2 cellular contexts compared by ENCODE assay signal in genomic region chr5:177231479-177232250, GRCh38.
TF ChIP-seq lines count a peak whose summit lies in the region.

No MANE protein-coding gene starts in this region.

TF ChIP-seq in GM23338, 12 proteins besides CTCF, POLR2A, EP300 and RAD21 (continued from another document):
- TF ChIP-seq ZNF462 (CRISPR knock-in tag; IDR thresholded peaks at IDR 0.05) = no peak

TF ChIP-seq in IMR-90, 13 proteins besides CTCF, POLR2A, EP300 and RAD21 (continued from another document):
- TF ChIP-seq USF2 (IDR thresholded peaks at IDR 0.05; ENCODE audit: low read depth, low read length) (no peak), MXI1 (IDR thresholded peaks at IDR 0.05; ENCODE audit: borderline replicate concordance, low read depth, low read length) (no peak), FOS (IDR thresholded peaks at IDR 0.05; ENCODE audit: low read depth, low read length) (no peak), MAFK (IDR thresholded peaks at IDR 0.05; ENCODE audit: low read depth, low read length) (no peak), BHLHE40 (IDR thresholded peaks at IDR 0.05; ENCODE audit: low read depth, low read length) (no peak), CEBPB (IDR thresholded peaks at IDR 0.05; ENCODE audit: low read depth, low read length) (no peak), CHD1 (IDR thresholded peaks at IDR 0.05; ENCODE audit: low read depth, low read length) (no peak)
